ENCODE assay signal across 9 cellular contexts in the genomic region with DNA sequence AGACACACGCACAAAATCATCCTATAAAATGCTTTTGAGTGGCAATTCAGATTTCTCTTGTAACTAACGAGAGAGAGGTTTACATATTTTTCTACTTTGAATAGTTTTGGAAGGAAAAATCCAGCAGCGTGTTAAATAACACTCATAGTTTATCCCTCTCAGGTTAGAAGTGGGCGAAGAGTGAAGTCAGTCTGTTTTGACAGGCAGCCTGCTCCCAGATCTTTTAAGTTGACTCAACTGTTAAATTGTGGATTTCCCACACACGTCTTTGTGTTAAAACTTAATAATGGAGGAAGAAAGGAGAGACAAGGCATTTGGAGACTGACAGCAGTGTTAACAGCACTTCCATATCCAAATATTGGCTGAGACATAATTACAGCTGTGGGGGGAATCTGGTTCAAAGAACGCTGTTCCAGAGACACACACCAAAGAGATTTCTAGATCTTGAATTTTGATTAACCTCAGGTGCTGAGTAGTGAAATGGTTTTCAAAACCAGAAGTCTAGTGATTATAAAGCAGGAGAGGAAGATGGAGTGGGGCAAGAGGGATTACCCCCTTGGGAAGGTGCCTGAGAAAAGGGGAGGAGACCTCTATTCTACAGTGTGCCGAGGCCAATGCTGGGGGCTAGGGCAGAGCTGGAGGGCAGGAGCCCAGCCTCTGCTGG. TPM values are rescaled to one million over a fixed set of nuclear protein-coding genes. Genes with fewer than 3 reads are reported as not detected.
DNase-seq lines count a peak whose midpoint lies in the region; ATAC-seq, FAIRE-seq and TF ChIP-seq lines count a peak whose summit lies in the region.
"Had no signal": no experiment of that assay in that cellular context is flagged by ENCODE, and none has a peak within 500 bp of the region (broad histone marks: within the 10 kb centered on the region; RNA-seq: fewer than 3 reads in every experiment).

No MANE protein-coding gene starts in this region.

- TF ChIP-seq EP300 in GM12878 (IDR thresholded peaks at IDR 0.05; ENCODE audit: borderline replicate concordance in 1 of 2, control insufficient read depth in 1 of 2, low read depth in 2 of 2, low read length in 2 of 2): no peak

- in situ Hi-C loops in GM12878 (cut with MboI): no loop called here

- TF ChIP-seq RAD21 in GM12878 (IDR thresholded peaks at IDR 0.05; ENCODE audit: insufficient read depth, low read depth, low read length): no peak

- H3K4me3 ChIP-seq in cardiac muscle cell: peak overlapping the region; percentile 91
- peak overlapping the region; percentile 91 for H3K4me3 ChIP-seq in GM12878
- H3K4me3 ChIP-seq in mononuclear cell (ENCODE audit: low read length): peak overlapping the region; percentile 73
- H3K4me3 ChIP-seq in urinary bladder (ENCODE audit: low read depth, low read length): peak overlapping the region; percentile 98

- no peaks in the 10 kb centered on the region for H3K9me3 ChIP-seq in cardiac muscle cell (ENCODE audit: low read depth)
- no peaks in the 10 kb centered on the region for H3K9me3 ChIP-seq in GM12878 (replicated peaks; ENCODE audit: control insufficient read depth, insufficient read depth, low read length)
- H3K9me3 ChIP-seq in mononuclear cell (ENCODE audit: low read depth, low read length): no peaks in the 10 kb centered on the region

- CTCF ChIA-PET in GM12878 (lab: Yijun Ruan, JAX): interaction anchor here (0.6 to 7.3 kb wide), 9 partner anchors 9 to 245 kb away, joined by 3 to 45 read pairs (median 8); no protein-coding TSS in a partner anchor

- peaks cover 63% of the 10 kb centered on the region for H3K79me2 ChIP-seq in GM12878 (ENCODE audit: control insufficient read depth, insufficient read depth, low read length)

- SMC1A ChIA-PET in GM12878 (lab: Charles Lee; ENCODE audit: uncharacterized antibody, unreplicated experiment): interaction anchor here (1.3 to 9.6 kb wide), 5 partner anchors 15 to 225 kb away, joined by 3 to 222 read pairs (median 14); no protein-coding TSS in a partner anchor

- WGBS in GM12878 (ENCODE audit: insufficient coverage, insufficient replicate concordance, low lambda C conversion rate, missing lambda C conversion rate): 61% methylated on average over 7 of the region's 7 CpGs
- WGBS in urinary bladder: 48% methylated on average over 7 of the region's 7 CpGs

- TF ChIP-seq CTCF in cardiac muscle cell (IDR thresholded peaks at IDR 0.05; ENCODE audit: low read depth, low read length): no peak
- no peak for TF ChIP-seq CTCF in GM12878 (IDR thresholded peaks at IDR 0.05 in 2 of 3, conservative IDR thresholded peaks at IDR 0.05 in 1 of 3; ENCODE audit: control insufficient read depth in 2 of 3, extremely low read depth in 1 of 3, insufficient read depth in 1 of 3, low read depth in 3 of 3, low read length in 3 of 3)

- no peak for TF ChIP-seq POLR2A in GM12878 (IDR thresholded peaks at IDR 0.05; ENCODE audit: low read depth, low read length)

- POLR2A ChIA-PET in GM12878 (lab: Charles Lee): interaction anchor here (0.5 to 18.5 kb wide), 5 partner anchors 8 to 48 kb away, joined by 3 to 334 read pairs (median 5); no protein-coding TSS in a partner anchor

- H3K36me3 ChIP-seq in cardiac muscle cell (no peaks in the 10 kb centered on the region), GM12878 (ENCODE audit: control insufficient read depth in 2 of 2, insufficient read depth in 2 of 2, low read length in 1 of 2) (no peaks in the 10 kb centered on the region; a peak in 1 of 4 replicates), urinary bladder (ENCODE audit: insufficient read depth) (no peaks in the 10 kb centered on the region)

- H3K27me3 ChIP-seq in cardiac muscle cell (no peaks in the 10 kb centered on the region), GM12878 (replicated peaks in 1 of 2; ENCODE audit: control insufficient read depth in 2 of 2, insufficient read depth in 2 of 2, low read length in 1 of 2) (no peaks in the 10 kb centered on the region), mononuclear cell (ENCODE audit: insufficient read depth, low read length) (no peaks in the 10 kb centered on the region)

- H2AFZ ChIP-seq in GM12878 (ENCODE audit: control insufficient read depth, low read depth, low read length): no peak overlapping the region

- H3K4me2 ChIP-seq in GM12878 (ENCODE audit: control insufficient read depth, insufficient read depth): peak overlapping the region; percentile 56

- intact Hi-C loops in left ventricle myocardium superior (cut with micrococcal nuclease): no loop called here
- intact Hi-C loops in GM12878 (cut with micrococcal nuclease; ENCODE audit: unreplicated experiment): loop anchor here (2.0 kb wide), 1 partner anchor 15 kb away; no protein-coding TSS in a partner anchor

- H3K4me1 ChIP-seq in cardiac muscle cell (ENCODE audit: low read depth): peaks cover 56% of the 10 kb centered on the region
- H3K4me1 ChIP-seq in GM12878 (ENCODE audit: control insufficient read depth, insufficient read depth, low read length): peaks cover 16% of the 10 kb centered on the region
- peaks cover 80% of the 10 kb centered on the region for H3K4me1 ChIP-seq in mononuclear cell (ENCODE audit: insufficient read depth, low read length)
- peaks cover 2% of the 10 kb centered on the region for H3K4me1 ChIP-seq in urinary bladder (ENCODE audit: insufficient read depth)

- H3K27ac ChIP-seq in cardiac muscle cell (peak overlapping the region; percentile 98), GM12878 (ENCODE audit: control insufficient read depth, insufficient read depth) (peak overlapping the region; percentile 86), urinary bladder (ENCODE audit: low read depth) (no peak overlapping the region)

- ATAC-seq in left ventricle myocardium superior (no peak), GM12878 (no peak)

- DNase-seq in cardiac muscle cell (ENCODE audit: low read depth in 1 of 2, low spot score in 1 of 2) (no peak), left ventricle myocardium superior (no peak), GM12878 (ENCODE audit: low read depth, low spot score) (no peak), NCI-H2081 (lab: John Stamatoyannopoulos, UW) (no peak), hypothalamus (lab: John Stamatoyannopoulos, UW) (no peak)
- DNase-seq in activated CD4-positive, CD25-positive, alpha-beta regulatory T cell treated with anti-CD3 and anti-CD28 coated beads, Interleukin-2, amount 50 U/mL, for 72 hours: no peak
- DNase-seq: dorsolateral prefrontal cortex had no signal

- peak overlapping the region; percentile 76 for H3K9ac ChIP-seq in GM12878 (ENCODE audit: control insufficient read depth, insufficient read depth, low read length)

- RAD21 ChIA-PET in GM12878 (lab: Charles Lee; ENCODE audit: unreplicated experiment): interaction anchor here (0.8 to 2.2 kb wide), 5 partner anchors 13 to 25 kb away, joined by 3 to 5 read pairs (median 4); no protein-coding TSS in a partner anchor

- TSS peak; percentile 46 for BruUV-seq in GM12878 (replicated peaks; lab: Mats Ljungman, UMichigan)

- no peak for FAIRE-seq in GM12878 (lab: Jason Lieb, UNC)

- H4K20me1 ChIP-seq in GM12878 (ENCODE audit: control insufficient read depth, insufficient read depth): peaks cover 2% of the 10 kb centered on the region; the same call in 1 of the 2 replicates

TF ChIP-seq in GM12878, 131 proteins besides CTCF, POLR2A, EP300 and RAD21 (continues in another document):
- no peak for TF ChIP-seq ETV6 (conservative IDR thresholded peaks at IDR 0.05 in 1 of 2, IDR thresholded peaks at IDR 0.05 in 1 of 2; ENCODE audit: borderline replicate concordance in 1 of 2, low read depth in 1 of 2)
- TF ChIP-seq IKZF2 (IDR thresholded peaks at IDR 0.05): no peak

RNA-seq across cellular contexts. Expression of gene MAPKAPK2, which starts 2.7 kb away (rescaled TPM):
- 99.4 and 117 TPM in 2 replicates for total RNA-seq in cardiac muscle cell
- 31.4 and 37.1 TPM in 2 replicates for polyA plus RNA-seq in cardiac muscle cell
- 228 TPM for total RNA-seq in left ventricle myocardium superior
- 38.9 and 42.0 TPM in 2 replicates for total RNA-seq in GM12878 (2013; cell fraction: nucleolus; rRNA removed)
- total RNA-seq in GM12878 (2014; rRNA removed): 59.9 and 62.6 TPM in 2 replicates
- 36.1 and 38.8 TPM in 2 replicates for total RNA-seq in GM12878 (2014; rRNA removed; fragmentation: Illumina TruSeq; extraction: Trizol)
- 92.2 and 93.0 TPM in 2 replicates for total RNA-seq in GM12878 (2021)
- polyA plus RNA-seq in GM12878 (2011; ENCODE audit: low read depth): 44.2 TPM
- 51.0 and 71.7 TPM in 2 replicates for polyA plus RNA-seq in GM12878 (2011; rRNA removed)
- polyA plus RNA-seq in GM12878 (2011; cell fraction: cytosol; rRNA removed): 83.8 and 84.4 TPM in 2 replicates
- polyA plus RNA-seq in GM12878 (2011; cell fraction: nucleus; rRNA removed): 110 and 118 TPM in 2 replicates
- polyA plus RNA-seq in GM12878 (2012): 44.4 and 63.5 TPM in 2 replicates
- 66.8 and 70.6 TPM in 2 replicates for polyA plus RNA-seq in GM12878 (2014; fragmentation: Illumina TruSeq; extraction: Trizol)
- 1 to 10 TPM in 1 of 2 experiments, under 1 TPM in 1; 0.72 to 4.9 TPM for polyA plus RNA-seq in GM12878 (2014; fragmentation: Nextera tagmentation; extraction: Ambion mirVana)
- polyA plus RNA-seq in GM12878 (2014; rRNA removed): 65.5 and 65.7 TPM in 2 replicates
- 1 to 10 TPM; 4.2 to 6.2 TPM for polyA plus RNA-seq in GM12878 (2016; fragmentation: Nextera tagmentation; extraction: Ambion mirVana)
- 67.7 and 81.3 TPM in 2 replicates for polyA minus RNA-seq in GM12878 (2011; rRNA and poly(A)+ RNA removed)
- polyA minus RNA-seq in GM12878 (2011; cell fraction: cytosol; rRNA and poly(A)+ RNA removed): 25.1 and 29.4 TPM in 2 replicates
- polyA minus RNA-seq in GM12878 (2011; cell fraction: nucleus; rRNA and poly(A)+ RNA removed): 23.2 and 39.0 TPM in 2 replicates
- 69.8 TPM for total RNA-seq in mononuclear cell
- total RNA-seq in urinary bladder: 20.4 TPM
- 49.5 TPM for polyA plus RNA-seq in urinary bladder

RNA-seq across cellular contexts. Expression of gene DYRK3, which starts 52.0 kb away (rescaled TPM):
- total RNA-seq in cardiac muscle cell: 14.1 and 21.2 TPM in 2 replicates
- 8.4 and 16.6 TPM in 2 replicates for polyA plus RNA-seq in cardiac muscle cell
- 22.2 TPM for total RNA-seq in left ventricle myocardium superior
- total RNA-seq in GM12878 (2013; cell fraction: nucleolus; rRNA removed): 26.7 and 27.4 TPM in 2 replicates
- 10.7 and 11.1 TPM in 2 replicates for total RNA-seq in GM12878 (2014; rRNA removed)
- 10.0 and 10.7 TPM in 2 replicates for total RNA-seq in GM12878 (2014; rRNA removed; fragmentation: Illumina TruSeq; extraction: Trizol)
- total RNA-seq in GM12878 (2021): 8.9 and 11.2 TPM in 2 replicates
- 2.8 TPM for polyA plus RNA-seq in GM12878 (2011; ENCODE audit: low read depth)
- polyA plus RNA-seq in GM12878 (2011; rRNA removed): 12.9 and 15.4 TPM in 2 replicates
- 8.8 and 9.4 TPM in 2 replicates for polyA plus RNA-seq in GM12878 (2011; cell fraction: cytosol; rRNA removed)
- 7.3 and 7.8 TPM in 2 replicates for polyA plus RNA-seq in GM12878 (2011; cell fraction: nucleus; rRNA removed)
- polyA plus RNA-seq in GM12878 (2012): 3.7 and 6.0 TPM in 2 replicates
- 9.8 and 14.9 TPM in 2 replicates for polyA plus RNA-seq in GM12878 (2014; fragmentation: Illumina TruSeq; extraction: Trizol)
- 1 to 10 TPM; 1.6 to 2.8 TPM for polyA plus RNA-seq in GM12878 (2014; fragmentation: Nextera tagmentation; extraction: Ambion mirVana)
- polyA plus RNA-seq in GM12878 (2014; rRNA removed): 6.0 and 8.6 TPM in 2 replicates
- 10 to 100 TPM in 1 of 2 experiments, 1 to 10 TPM in 1; 10.0 to 11.7 TPM for polyA plus RNA-seq in GM12878 (2016; fragmentation: Nextera tagmentation; extraction: Ambion mirVana)
- polyA minus RNA-seq in GM12878 (2011; rRNA and poly(A)+ RNA removed): 15.7 and 16.0 TPM in 2 replicates
- 6.0 and 7.1 TPM in 2 replicates for polyA minus RNA-seq in GM12878 (2011; cell fraction: cytosol; rRNA and poly(A)+ RNA removed)
- polyA minus RNA-seq in GM12878 (2011; cell fraction: nucleus; rRNA and poly(A)+ RNA removed): 5.1 and 8.2 TPM in 2 replicates
- total RNA-seq in mononuclear cell: 1.5 TPM
- 12.8 TPM for total RNA-seq in urinary bladder
- 5.6 TPM for polyA plus RNA-seq in urinary bladder
